Comparison of ENCODE assay signal across 8 cellular contexts in genomic region chr9:129258124-129258822, GRCh38.
DNase-seq lines count a peak whose midpoint lies in the region; ATAC-seq, FAIRE-seq and TF ChIP-seq lines count a peak whose summit lies in the region.

No MANE protein-coding gene starts in this region.

- TF ChIP-seq POLR2A in erythroblast (IDR thresholded peaks at IDR 0.05; ENCODE audit: low read length) (no peak), GM18505 (IDR thresholded peaks at IDR 0.05; ENCODE audit: borderline replicate concordance, extremely low read depth, insufficient read depth, insufficient read length) (no peak)

- peak; percentile 41 for DNase-seq in A172 (ENCODE audit: low spot score)
- DNase-seq in GM19239 (ENCODE audit: insufficient read length, low spot score): peak; percentile 70
- peak; percentile 96 for DNase-seq in NCI-H82 (lab: John Stamatoyannopoulos, UW)
- DNase-seq in activated T-cell treated with anti-CD3 and anti-CD28 coated beads, Interleukin-2, amount 50 U/mL, for 48 hours: peak; percentile 92 to 93
- DNase-seq in erythroblast (lab: John Stamatoyannopoulos, UW): peak; percentile 70 to 71
- peak; percentile 86 for DNase-seq in mucosa of gallbladder (ENCODE audit: low spot score)
- peak; percentile 75 to 82 for DNase-seq in stimulated activated CD8-positive, alpha-beta memory T cell treated with anti-CD3 and anti-CD28 coated beads, Interleukin-2, amount 100 ng/mL, for 1 hour (ENCODE audit: low read depth in 2 of 2)

- no peak for ATAC-seq in GM18505 (IDR thresholded peaks at IDR 0.05; ENCODE audit: unreplicated experiment)

- no peak for FAIRE-seq in GM19239 (lab: Jason Lieb, UNC)

Comparison
In these comparisons a context has a peak if more than half of its experiments do, and no peak if none do; other contexts are left out.
1. DNase-seq: peak in every context shown above with its lines; median percentile 96 in NCI-H82; 92 in activated T-cell treated with anti-CD3 and anti-CD28 coated beads, Interleukin-2, amount 50 U/mL, for 48 hours; 86 in mucosa of gallbladder; 78 in stimulated activated CD8-positive, alpha-beta memory T cell treated with anti-CD3 and anti-CD28 coated beads, Interleukin-2, amount 100 ng/mL, for 1 hour; 70 in erythroblast; 70 in GM19239; 41 in A172.